Comparison of ENCODE assay signal across 8 cellular contexts in the genomic region with DNA sequence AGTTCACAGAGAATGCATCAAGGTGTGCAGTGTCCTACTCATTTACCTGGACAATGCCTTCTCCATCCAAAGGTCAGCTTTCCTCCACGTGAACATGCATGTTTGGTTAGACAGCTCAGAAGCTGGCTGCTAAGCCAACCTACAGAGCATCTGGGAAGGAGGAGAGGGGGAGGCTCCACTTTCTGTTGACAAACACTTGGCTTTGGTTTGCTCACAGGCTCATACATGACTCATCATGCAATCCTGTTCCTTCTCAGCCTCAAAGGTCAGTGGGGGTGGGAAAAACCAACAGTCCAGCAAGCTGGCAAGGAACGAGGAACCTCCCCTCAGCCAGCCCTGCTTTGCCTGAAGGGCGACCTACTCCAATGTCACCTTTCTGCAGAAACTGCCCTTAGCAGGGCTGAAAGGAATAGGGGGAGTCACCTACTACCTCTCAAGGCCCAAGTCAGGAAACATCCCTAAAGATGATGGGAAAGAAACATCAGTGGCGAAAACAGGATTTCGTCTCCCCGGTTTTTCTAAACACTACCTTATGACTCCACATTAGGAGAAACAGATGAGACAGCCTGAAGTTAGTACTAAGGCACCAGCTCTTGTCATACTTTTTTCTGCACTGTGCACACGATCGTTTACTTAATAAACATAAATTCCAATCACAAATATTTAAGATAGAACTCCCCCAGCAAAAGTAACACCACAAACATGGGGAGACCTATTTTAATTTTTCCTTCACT. TPM values are rescaled to one million over a fixed set of nuclear protein-coding genes. Genes with fewer than 3 reads are reported as not detected.
A peak's percentile ranks its signal among the peaks of the same experiment; 100 is the strongest.
DNase-seq lines count a peak whose midpoint lies in the region; ATAC-seq lines count a peak whose summit lies in the region.

No MANE protein-coding gene starts in this region.

- no peaks in the 10 kb centered on the region for H3K27me3 ChIP-seq in trophoblast cell (ENCODE audit: insufficient read depth, low read length)

- H3K18ac ChIP-seq in trophoblast cell (ENCODE audit: low read length), result no peak overlapping the region

- H3K4me2 ChIP-seq in trophoblast cell (ENCODE audit: low read length), result no peak overlapping the region

- no peak overlapping the region for H3K4me3 ChIP-seq in trophoblast cell (ENCODE audit: low read depth, low read length)

- H3K9ac ChIP-seq in trophoblast cell (ENCODE audit: low read length), result no peak overlapping the region

- peaks cover 2% of the 10 kb centered on the region in 2 experiments for H3K36me3 ChIP-seq in trophoblast cell (ENCODE audit: control insufficient read depth in 1 of 2, insufficient read depth in 2 of 2, low read length in 2 of 2)

- H3K79me1 ChIP-seq in trophoblast cell (ENCODE audit: low read length), result no peaks in the 10 kb centered on the region

- H3K4ac ChIP-seq in trophoblast cell (ENCODE audit: low read depth, low read length), result no peak overlapping the region

- no peak overlapping the region for H3K23ac ChIP-seq in trophoblast cell (ENCODE audit: low read length)

- no peak overlapping the region for H2BK5ac ChIP-seq in trophoblast cell (ENCODE audit: low read depth, low read length, poor library complexity)

- WGBS in trophoblast cell (ENCODE audit: extremely low coverage, insufficient coverage, insufficient read length), result no CpG with 5 or more reads among the region's 8 CpGs

- H3K79me2 ChIP-seq in trophoblast cell (ENCODE audit: control insufficient read depth, insufficient read depth, low read length, poor library complexity), result no peaks in the 10 kb centered on the region

- in situ Hi-C loops in G401 (cut with HindIII; ENCODE audit: low sequenced_read_pairs), result no loop called here

- H3K27ac ChIP-seq in epithelial cell of prostate (peak overlapping the region; percentile 8), trophoblast cell (ENCODE audit: low read depth, low read length) (no peak overlapping the region)

- no peak overlapping the region for H2BK12ac ChIP-seq in trophoblast cell (ENCODE audit: low read length)

- H3K9me3 ChIP-seq in trophoblast cell (ENCODE audit: insufficient read depth, low read depth, low read length), result no peaks in the 10 kb centered on the region

- no peak overlapping the region for H3K14ac ChIP-seq in trophoblast cell (ENCODE audit: low read length)

- no peak overlapping the region for H4K12ac ChIP-seq in trophoblast cell (ENCODE audit: low read depth, low read length)

- ATAC-seq in HG03095 (IDR thresholded peaks at IDR 0.05; ENCODE audit: unreplicated experiment) (no peak), HG03097 (IDR thresholded peaks at IDR 0.05; ENCODE audit: low FRiP score, unreplicated experiment) (no peak)

- H4K8ac ChIP-seq in trophoblast cell (ENCODE audit: low read depth, low read length), result no peak overlapping the region

- H2AK5ac ChIP-seq in trophoblast cell (ENCODE audit: low read length), result no peak overlapping the region

- H4K91ac ChIP-seq in trophoblast cell (ENCODE audit: low read depth, low read length), result no peak overlapping the region

- peaks cover 3 to 10% of the 10 kb centered on the region in 2 experiments for H3K4me1 ChIP-seq in trophoblast cell (ENCODE audit: control insufficient read depth in 1 of 2, insufficient read depth in 2 of 2, low read length in 2 of 2)

- no peak overlapping the region for H2AFZ ChIP-seq in trophoblast cell (ENCODE audit: insufficient read depth, low read length, poor library complexity)

- no peak overlapping the region for H2BK120ac ChIP-seq in trophoblast cell (ENCODE audit: insufficient read depth, low read length, poor library complexity)

- peak; percentile 28 for DNase-seq in G401 (ENCODE audit: low spot score)
- peak; percentile 54 for DNase-seq in NCI-H774 (lab: John Stamatoyannopoulos, UW)
- peak; percentile 75 for DNase-seq in epithelial cell of prostate (ENCODE audit: low read depth, low spot score)
- DNase-seq in trophoblast cell, result peak; percentile 44 to 63
- DNase-seq in stimulated activated CD4-positive, alpha-beta T cell treated with anti-CD3 and anti-CD28 coated beads, Interleukin-12 subunit alpha, Interleukin-12 subunit beta, amount 100 ng/mL, for 4 hours, result no peak
- no peak for DNase-seq in effector CD8-positive, alpha-beta T cell (lab: John Stamatoyannopoulos, UW)

RNA-seq across cellular contexts. Expression of gene RELL1, which starts 37.9 kb away (rescaled TPM):
- 14.3 and 34.0 TPM in 2 replicates for total RNA-seq in G401 (2014; rRNA removed; shearing (Covaris generic))
- polyA plus RNA-seq in trophoblast cell (2013), result 31.0 and 31.5 TPM in 2 replicates

Comparison
In these comparisons a context has a peak if more than half of its experiments do, and no peak if none do; other contexts are left out.
1. DNase-seq: peak in G401 (single experiment), NCI-H774 (single experiment), epithelial cell of prostate (single experiment) and trophoblast cell (2 of 2); none in stimulated activated CD4-positive, alpha-beta T cell treated with anti-CD3 and anti-CD28 coated beads, Interleukin-12 subunit alpha, Interleukin-12 subunit beta, amount 100 ng/mL, for 4 hours (single experiment) and effector CD8-positive, alpha-beta T cell (single experiment).